In genomic region chr1:197917813-197918646, GRCh38 we compare ENCODE assay signal across 9 cellular contexts. TPM values are rescaled to one million over a fixed set of nuclear protein-coding genes. Genes with fewer than 3 reads are reported as not detected.
DNase-seq lines count a peak whose midpoint lies in the region; ATAC-seq and TF ChIP-seq lines count a peak whose summit lies in the region.
"Had no signal": no experiment of that assay in that cellular context is flagged by ENCODE, and none has a peak within 500 bp of the region (broad histone marks: within the 10 kb centered on the region; RNA-seq: fewer than 3 reads in every experiment).

No MANE protein-coding gene starts in this region.

- intact Hi-C loops in dendritic cell treated with granulocyte-macrophage colony-stimulating factor and Interleukin-4, amounts not matched to agents 40 ng/mL and 50 ng/mL, for 4 days (cut with micrococcal nuclease), result loop anchor here (10.0 kb wide), 1 partner anchor 237 kb away; the partner anchor contains the start of gene NEK7

- H3K4me3 Mint-ChIP-seq in dendritic cell treated with granulocyte-macrophage colony-stimulating factor and Interleukin-4, amounts not matched to agents 40 ng/mL and 50 ng/mL, for 4 days, result peak overlapping the region; percentile 78
- H3K4me3 Mint-ChIP-seq in naive thymus-derived CD8-positive, alpha-beta T cell, result peak overlapping the region; percentile 50 to 85 (median 80)

- peak overlapping the region; percentile 33 for H3K27ac Mint-ChIP-seq in dendritic cell treated with granulocyte-macrophage colony-stimulating factor and Interleukin-4, amounts not matched to agents 40 ng/mL and 50 ng/mL, for 4 days
- H3K27ac Mint-ChIP-seq in naive thymus-derived CD8-positive, alpha-beta T cell, result peak overlapping the region in 2 of 10 donors; percentile 40 to 60

- no peaks in the 10 kb centered on the region for H3K36me3 Mint-ChIP-seq in dendritic cell treated with granulocyte-macrophage colony-stimulating factor and Interleukin-4, amounts not matched to agents 40 ng/mL and 50 ng/mL, for 4 days (ENCODE audit: low read depth)
- peaks cover 0 to 7% (median 2%) of the 10 kb centered on the region in 3 donors for H3K36me3 Mint-ChIP-seq in naive thymus-derived CD8-positive, alpha-beta T cell

- CTCF ChIA-PET in HEK293T (lab: Yijun Ruan, JAX), result interaction anchor here (0.7 to 1.3 kb wide), 3 partner anchors 9 to 328 kb away, joined by 3 to 4 read pairs (median 3); no protein-coding TSS in a partner anchor

- peaks cover 65% of the 10 kb centered on the region for H3K4me1 Mint-ChIP-seq in dendritic cell treated with granulocyte-macrophage colony-stimulating factor and Interleukin-4, amounts not matched to agents 40 ng/mL and 50 ng/mL, for 4 days (ENCODE audit: low read depth)
- peaks cover 39 to 78% (median 69%) of the 10 kb centered on the region in 4 donors for H3K4me1 Mint-ChIP-seq in naive thymus-derived CD8-positive, alpha-beta T cell

- H3K27me3 Mint-ChIP-seq in dendritic cell treated with granulocyte-macrophage colony-stimulating factor and Interleukin-4, amounts not matched to agents 40 ng/mL and 50 ng/mL, for 4 days, result peaks cover 99% of the 10 kb centered on the region
- H3K27me3 Mint-ChIP-seq in naive thymus-derived CD8-positive, alpha-beta T cell, result peaks cover 66 to 100% (median 94%) of the 10 kb centered on the region in 5 donors

- ATAC-seq in naive thymus-derived CD8-positive, alpha-beta T cell, result peak in 1 of 2 donors; percentile 33
- no peak for ATAC-seq in GM21360 (IDR thresholded peaks at IDR 0.05; ENCODE audit: unreplicated experiment)
- no peak for ATAC-seq in HG03571 (IDR thresholded peaks at IDR 0.05; ENCODE audit: unreplicated experiment)

- no peaks in the 10 kb centered on the region for H3K9me3 Mint-ChIP-seq in dendritic cell treated with granulocyte-macrophage colony-stimulating factor and Interleukin-4, amounts not matched to agents 40 ng/mL and 50 ng/mL, for 4 days
- H3K9me3 Mint-ChIP-seq in naive thymus-derived CD8-positive, alpha-beta T cell, result peaks cover 0 to 6% (median 0%) of the 10 kb centered on the region in 9 donors

- peak; percentile 67 for DNase-seq in DMS53 (lab: John Stamatoyannopoulos, UW)
- peak; percentile 53 for DNase-seq in NCI-H2227 treated with DMSO at 0.1 percent for 48 hours (lab: John Stamatoyannopoulos, UW)
- peak in 1 of 10 donors; percentile 20 for DNase-seq in naive thymus-derived CD8-positive, alpha-beta T cell
- DNase-seq in NCI-H2107 treated with DMSO at 0.1 percent for 48 hours (lab: John Stamatoyannopoulos, UW; ENCODE audit: unreplicated experiment), result no peak
- no peak for DNase-seq in HEK293T (ENCODE audit: extremely low spot score)

- POLR2A ChIA-PET in naive thymus-derived CD8-positive, alpha-beta T cell (lab: Charles Lee), result interaction anchor here (0.8 to 3.9 kb wide), 2 partner anchors 15 to 152 kb away, joined by 3 to 10 read pairs; partner anchors contain the start of gene C1orf53
- POLR2A ChIA-PET in HEK293T (lab: Yijun Ruan, JAX), result interaction anchor here (5.6 kb wide), 1 partner anchor 15 kb away, joined by 70 read pairs; the partner anchor contains the start of gene C1orf53

TF ChIP-seq in HEK293T, 16 proteins besides CTCF, POLR2A, EP300 and RAD21:
- no peak for TF ChIP-seq HDGF (IDR thresholded peaks at IDR 0.05; ENCODE audit: borderline replicate concordance)
- TF ChIP-seq TARDBP (IDR thresholded peaks at IDR 0.05), result no peak
- TF ChIP-seq SUZ12 (IDR thresholded peaks at IDR 0.05), result no peak
TF ChIP-seq in HEK293T: peak in this region for 0.

RNA-seq across cellular contexts. Expression of gene LHX9, which starts 0.9 kb away (rescaled TPM):
- total RNA-seq in naive thymus-derived CD8-positive, alpha-beta T cell, result not detected
- polyA plus RNA-seq in naive thymus-derived CD8-positive, alpha-beta T cell, result not detected
- total RNA-seq: lower leg skin had no signal

RNA-seq across cellular contexts. Expression of gene C1orf53, which starts 15.6 kb away (rescaled TPM):
- total RNA-seq in naive thymus-derived CD8-positive, alpha-beta T cell, result not detected
- polyA plus RNA-seq in naive thymus-derived CD8-positive, alpha-beta T cell, result 1 to 10 TPM in 2 of 3 donors, not detected in 1; 1.4 to 2.7 TPM

Comparison
In these comparisons a context has a peak if more than half of its experiments do, and no peak if none do; other contexts are left out.
1. DNase-seq: peak in DMS53 (single experiment) and NCI-H2227 treated with DMSO at 0.1 percent for 48 hours (single experiment); none in NCI-H2107 treated with DMSO at 0.1 percent for 48 hours (single experiment) and HEK293T (single experiment).